ENCODE assay signal across 1 cellular context in the genomic region with DNA sequence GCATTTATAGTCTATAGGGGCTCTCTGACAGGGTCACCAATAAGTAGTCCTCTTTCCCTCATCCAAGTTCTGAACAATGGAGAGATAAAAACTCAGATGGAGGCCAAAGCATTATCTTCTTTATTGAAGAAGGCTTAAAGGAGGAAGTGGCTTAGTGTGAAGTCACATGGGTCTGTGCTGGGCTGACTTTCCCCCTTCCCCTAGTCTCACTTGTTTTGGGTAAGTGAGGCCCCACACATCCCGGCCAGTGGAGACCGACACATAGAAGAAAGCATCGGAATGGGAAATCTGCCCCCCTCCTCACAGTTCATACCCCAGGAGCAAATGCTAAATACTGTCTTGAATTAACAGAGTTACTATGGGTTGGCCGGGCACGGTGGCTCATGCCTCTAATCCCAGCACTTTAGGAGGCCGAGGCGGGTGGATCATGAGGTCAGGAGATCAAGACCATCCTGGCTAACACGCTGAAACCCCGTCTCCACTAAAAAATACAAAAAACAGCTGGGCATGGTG.
TF ChIP-seq lines count a peak whose summit lies in the region.

No MANE protein-coding gene starts in this region.

TF ChIP-seq in K562, 482 proteins besides CTCF, POLR2A, EP300 and RAD21:
- TF ChIP-seq, protein P1, sequence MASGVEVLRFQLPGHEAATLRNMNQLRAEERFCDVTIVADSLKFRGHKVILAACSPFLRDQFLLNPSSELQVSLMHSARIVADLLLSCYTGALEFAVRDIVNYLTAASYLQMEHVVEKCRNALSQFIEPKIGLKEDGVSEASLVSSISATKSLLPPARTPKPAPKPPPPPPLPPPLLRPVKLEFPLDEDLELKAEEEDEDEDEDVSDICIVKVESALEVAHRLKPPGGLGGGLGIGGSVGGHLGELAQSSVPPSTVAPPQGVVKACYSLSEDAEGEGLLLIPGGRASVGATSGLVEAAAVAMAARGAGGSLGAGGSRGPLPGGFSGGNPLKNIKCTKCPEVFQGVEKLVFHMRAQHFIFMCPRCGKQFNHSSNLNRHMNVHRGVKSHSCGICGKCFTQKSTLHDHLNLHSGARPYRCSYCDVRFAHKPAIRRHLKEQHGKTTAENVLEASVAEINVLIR (CRISPR knock-in tag; IDR thresholded peaks at IDR 0.05), result no peak
- peak; percentile 67; the same call in 1 of the 2 replicates for TF ChIP-seq SPI1 (IDR thresholded peaks at IDR 0.05; ENCODE audit: borderline replicate concordance, low read depth, low read length)
